8 cellular contexts compared by ENCODE assay signal in the genomic region with DNA sequence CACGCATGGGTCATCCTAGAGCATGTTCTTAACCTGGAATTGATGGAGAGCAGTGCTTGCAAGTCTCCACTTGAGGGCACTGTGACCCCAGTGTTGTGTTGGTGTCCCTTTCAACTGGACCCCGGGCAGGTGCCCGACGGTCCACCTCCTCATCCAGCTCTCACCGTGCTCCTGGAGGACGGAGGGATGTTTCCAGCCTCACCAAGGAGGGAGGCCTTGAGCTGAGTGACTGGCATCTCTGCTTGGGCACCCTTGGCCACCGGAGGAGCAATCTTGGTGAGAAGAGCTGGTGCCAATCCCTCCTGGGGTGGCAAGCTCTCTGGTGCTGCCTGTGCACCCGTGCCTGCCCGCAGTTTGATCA. TPM values are rescaled to one million over a fixed set of nuclear protein-coding genes. Genes with fewer than 3 reads are reported as not detected.
A peak's percentile ranks its signal among the peaks of the same experiment; 100 is the strongest.
DNase-seq lines count a peak whose midpoint lies in the region; ATAC-seq and TF ChIP-seq lines count a peak whose summit lies in the region.

No MANE protein-coding gene starts in this region.

- no peak for ATAC-seq in HG03439 (IDR thresholded peaks at IDR 0.05; ENCODE audit: unreplicated experiment)

- no peaks in the 10 kb centered on the region for H3K79me1 ChIP-seq in neuronal stem cell (ENCODE audit: low read depth, low read length)

- no peak overlapping the region for H2AFZ ChIP-seq in neuronal stem cell (ENCODE audit: low read length)

- intact Hi-C loops in lower leg skin (cut with DNase I; ENCODE audit: low total_unique reads), result no loop called here

- H3K4ac ChIP-seq in neuronal stem cell (ENCODE audit: low read length), result no peak overlapping the region

- H3K27me3 ChIP-seq in neuronal stem cell (ENCODE audit: control insufficient read depth in 3 of 3, insufficient read depth in 3 of 3, low read depth in 1 of 3, low read length in 3 of 3), result no peaks in the 10 kb centered on the region

- no CpG with 5 or more reads among the region's 9 CpGs for WGBS in neuronal stem cell (ENCODE audit: extremely low coverage in 2 of 2, insufficient read length in 2 of 2, insufficient replicate concordance in 1 of 2), 2 donors
- 44 to 58% methylated on average over 7 to 9 of the region's 9 CpGs for WGBS in lower leg skin, 2 donors

- H2BK5ac ChIP-seq in neuronal stem cell (ENCODE audit: low read length), result no peak overlapping the region

- no peak overlapping the region for H3K23ac ChIP-seq in neuronal stem cell (ENCODE audit: low read depth, low read length, poor library complexity)

- no peaks in the 10 kb centered on the region for H3K36me3 ChIP-seq in neuronal stem cell (replicated peaks in 1 of 2; ENCODE audit: control insufficient read depth in 2 of 2, insufficient read depth in 2 of 2, low read length in 2 of 2)

- H4K91ac ChIP-seq in neuronal stem cell (ENCODE audit: low read depth, low read length, poor library complexity), result no peak overlapping the region

- H2BK120ac ChIP-seq in neuronal stem cell (ENCODE audit: low read depth, low read length), result no peak overlapping the region

- H3K4me1 Mint-ChIP-seq in chondrocyte (ENCODE audit: low read depth), result no peaks in the 10 kb centered on the region

- peak overlapping the region; percentile 53 for H2AK5ac ChIP-seq in neuronal stem cell (ENCODE audit: low read depth, low read length)

- H3K18ac ChIP-seq in neuronal stem cell (ENCODE audit: low read length), result peak overlapping the region; percentile 42

- H3K9ac ChIP-seq in neuronal stem cell (ENCODE audit: low read depth, low read length, poor library complexity), result no peak overlapping the region

- H3K14ac ChIP-seq in neuronal stem cell (ENCODE audit: low read length), result no peak overlapping the region

- no peak overlapping the region for H3K4me3 ChIP-seq in LNCaP clone FGC (ENCODE audit: low read depth, low read length)
- no peak overlapping the region for H3K4me3 ChIP-seq in neuronal stem cell (ENCODE audit: low read length in 2 of 2)
- H3K4me3 ChIP-seq in lower leg skin (ENCODE audit: low read depth, poor library complexity, severe bottlenecking), result no peak overlapping the region

- H3K9me3 Mint-ChIP-seq in chondrocyte (ENCODE audit: low read depth), result peaks cover 10% of the 10 kb centered on the region

- TF ChIP-seq CTCF in LNCaP clone FGC (IDR thresholded peaks at IDR 0.05; ENCODE audit: control insufficient read depth, extremely low read depth, insufficient read depth) (peak; percentile 75), chondrocyte (IDR thresholded peaks at IDR 0.05) (peak; percentile 75), lower leg skin (IDR thresholded peaks at IDR 0.05) (no peak)

- no peak overlapping the region for H2BK15ac ChIP-seq in neuronal stem cell (ENCODE audit: low read length)

- no peak overlapping the region for H3K27ac Mint-ChIP-seq in chondrocyte (ENCODE audit: unreplicated experiment)

- H3K27me3 Mint-ChIP-seq in chondrocyte (ENCODE audit: low read depth), result no peaks in the 10 kb centered on the region

- H3K4me2 ChIP-seq in neuronal stem cell (ENCODE audit: insufficient read depth, low read length, poor library complexity, severe bottlenecking), result no peak overlapping the region

- H3K27ac ChIP-seq in neuronal stem cell (replicated peaks; ENCODE audit: low read length), result no peak overlapping the region

- DNase-seq in DMS153 treated with DMSO at 0.1 percent for 48 hours (lab: John Stamatoyannopoulos, UW; ENCODE audit: unreplicated experiment) (peak; percentile 19), DMS153 (lab: John Stamatoyannopoulos, UW) (no peak), LNCaP clone FGC (ENCODE audit: low read depth) (no peak), chondrocyte (ENCODE audit: low spot score) (no peak), neuronal stem cell (ENCODE audit: low spot score) (peak; percentile 62), COR-L47 (lab: John Stamatoyannopoulos, UW) (no peak), lower leg skin (ENCODE audit: low spot score in 2 of 2) (no peak)

- no peak overlapping the region for H3K4me3 Mint-ChIP-seq in chondrocyte (ENCODE audit: unreplicated experiment)

- no peak for TF ChIP-seq POLR2A in lower leg skin (IDR thresholded peaks at IDR 0.05)

- H4K8ac ChIP-seq in neuronal stem cell (ENCODE audit: low read depth, low read length), result no peak overlapping the region

- peaks cover 0 to 16% of the 10 kb centered on the region in 2 donors for H3K9me3 ChIP-seq in neuronal stem cell (replicated peaks in 1 of 2; ENCODE audit: control insufficient read depth in 2 of 2, insufficient read depth in 1 of 2, low read depth in 1 of 2, low read length in 2 of 2)

- no peak overlapping the region for H2BK12ac ChIP-seq in neuronal stem cell (ENCODE audit: low read length)

- H3K4me1 ChIP-seq in neuronal stem cell (ENCODE audit: control insufficient read depth in 2 of 2, insufficient read depth in 1 of 2, low read depth in 1 of 2, low read length in 2 of 2), result peaks cover 4 to 5% of the 10 kb centered on the region in 2 donors

- peaks cover 5% of the 10 kb centered on the region for H3K36me3 Mint-ChIP-seq in chondrocyte (ENCODE audit: low read depth)

RNA-seq across cellular contexts. Expression of a gene that starts 45.4 kb away (rescaled TPM):
- not detected in 3 replicates for total RNA-seq in chondrocyte
- polyA plus RNA-seq in neuronal stem cell (2013, experiment 1 of 2), result not detected
- polyA plus RNA-seq in neuronal stem cell (2013, experiment 2 of 2), result not detected
- not detected for total RNA-seq in lower leg skin

Comparison
In these comparisons a context has a peak if more than half of its experiments do, and no peak if none do; other contexts are left out.
1. DNase-seq: peak in DMS153 treated with DMSO at 0.1 percent for 48 hours (single experiment) and neuronal stem cell (single experiment); none in DMS153 (single experiment), LNCaP clone FGC (single experiment), chondrocyte (single experiment), COR-L47 (single experiment) and lower leg skin (0 of 2).
2. CTCF ChIP-seq: peak in LNCaP clone FGC (single experiment) and chondrocyte (single experiment); none in lower leg skin (0 of 3).